ENCODE assay signal across 11 cellular contexts in the genomic region with DNA sequence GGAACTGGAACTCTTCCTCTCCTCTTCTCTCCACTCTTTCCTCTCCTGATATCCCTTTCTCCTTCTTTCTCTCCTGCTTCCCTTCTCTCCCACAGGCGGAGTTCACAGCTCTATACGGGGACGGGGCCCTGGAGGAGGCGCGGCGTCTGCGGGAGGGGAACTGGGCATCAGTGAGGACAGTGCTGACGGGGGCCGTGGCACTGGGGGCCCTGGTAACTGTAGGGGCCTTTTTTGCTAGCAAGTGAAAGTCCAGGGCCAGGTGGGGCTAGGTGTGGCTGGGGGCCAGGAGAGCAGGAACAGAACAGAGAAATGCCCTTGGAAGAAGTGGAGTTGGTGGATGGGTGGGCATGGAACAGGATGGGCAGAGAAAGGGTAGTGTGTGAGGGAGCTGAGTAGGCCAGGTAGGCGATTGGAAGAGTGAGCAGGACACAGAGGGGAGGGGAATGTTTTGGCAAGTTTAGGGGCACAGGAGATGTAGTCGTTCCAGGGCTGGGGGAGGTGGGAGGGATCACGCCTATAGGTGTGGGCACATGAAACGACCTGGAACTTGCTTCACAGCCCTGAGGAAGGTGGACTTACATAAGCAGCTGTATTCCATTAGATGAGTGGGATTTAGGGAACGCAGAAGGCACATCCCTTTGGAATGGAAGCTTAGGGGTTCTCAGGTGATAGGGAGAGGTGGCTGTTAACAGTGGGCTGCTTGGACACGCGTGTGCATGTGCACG. TPM values are rescaled to one million over a fixed set of nuclear protein-coding genes. Genes with fewer than 3 reads are reported as not detected.
DNase-seq lines count a peak whose midpoint lies in the region; ATAC-seq and TF ChIP-seq lines count a peak whose summit lies in the region.
"Had no signal": no experiment of that assay in that cellular context is flagged by ENCODE, and none has a peak within 500 bp of the region (broad histone marks: within the 10 kb centered on the region; RNA-seq: fewer than 3 reads in every experiment).

No MANE protein-coding gene starts in this region.

- H4K20me1 ChIP-seq in BLaER1, result no peaks in the 10 kb centered on the region

- no peaks in the 10 kb centered on the region for H3K9me3 Mint-ChIP-seq in brain
- no peaks in the 10 kb centered on the region for H3K9me3 Mint-ChIP-seq in CD4-positive, alpha-beta T cell
- H3K9me3 Mint-ChIP-seq: CD14-positive monocyte had no signal

- peak overlapping the region; percentile 29 to 98 (median 69) for H3K27ac Mint-ChIP-seq in brain
- H3K27ac Mint-ChIP-seq in CD4-positive, alpha-beta T cell, result no peak overlapping the region

- H3K4me3 ChIP-seq in BLaER1, result no peak overlapping the region
- no peak overlapping the region for H3K4me3 ChIP-seq in mucosa of stomach (ENCODE audit: low read length)
- H3K4me3 ChIP-seq: uterus had no signal

- no peaks in the 10 kb centered on the region for H3K27me3 Mint-ChIP-seq in brain
- H3K27me3 Mint-ChIP-seq in CD4-positive, alpha-beta T cell, result peaks cover 44% of the 10 kb centered on the region

- H3K36me3 ChIP-seq in BLaER1 (peaks cover 41% of the 10 kb centered on the region), mucosa of stomach (ENCODE audit: control insufficient read depth, insufficient read depth, low read length) (no peaks in the 10 kb centered on the region)
- H3K36me3 ChIP-seq: uterus had no signal

- TF ChIP-seq CTCF in brain (conservative IDR thresholded peaks at IDR 0.05), result no peak
- TF ChIP-seq CTCF in CD4-positive, alpha-beta T cell (IDR thresholded peaks at IDR 0.05), result no peak

- H3K27me3 ChIP-seq in BLaER1 (no peaks in the 10 kb centered on the region), mucosa of stomach (ENCODE audit: control insufficient read depth, insufficient read depth, low read length) (no peaks in the 10 kb centered on the region)
- peaks cover 20% of the 10 kb centered on the region for H3K27me3 ChIP-seq in CD4-positive, alpha-beta T cell (ENCODE audit: control insufficient read depth, insufficient read depth, low read length)
- H3K27me3 ChIP-seq: uterus had no signal

- DNase-seq in CD4-positive, alpha-beta T cell, result no peak
- DNase-seq in mucosa of gallbladder (ENCODE audit: low spot score) (no peak), NCI-H226 (no peak)
- DNase-seq: GOT3, NCI-H2227 treated with DMSO at 0.1 percent for 48 hours, uterus, WERI-Rb-1 had no signal

- no peak overlapping the region for H3K27ac ChIP-seq in BLaER1
- no peak overlapping the region for H3K27ac ChIP-seq in CD4-positive, alpha-beta T cell (ENCODE audit: low read depth, low read length)
- H3K27ac ChIP-seq: WERI-Rb-1 had no signal

- CTCF ChIA-PET in CD4-positive, alpha-beta T cell (lab: Charles Lee), result no interaction called here

- H3K4me1 ChIP-seq in BLaER1 (peaks cover 52% of the 10 kb centered on the region), mucosa of stomach (ENCODE audit: control insufficient read depth, insufficient read depth, low read length) (peaks cover 37% of the 10 kb centered on the region)

- H3K9me3 ChIP-seq in BLaER1, result no peaks in the 10 kb centered on the region
- H3K9me3 ChIP-seq in mucosa of stomach (ENCODE audit: control insufficient read depth, low read length), result no peaks in the 10 kb centered on the region
- H3K9me3 ChIP-seq in CD4-positive, alpha-beta T cell (ENCODE audit: control insufficient read depth, low read length), result no peaks in the 10 kb centered on the region
- H3K9me3 ChIP-seq: uterus had no signal

- intact Hi-C loops in CD4-positive, alpha-beta T cell (cut with DNase I, micrococcal nuclease), result loop anchor here in 1 of 2 experiments (10.0 kb wide), 1 partner anchor 1136 kb away; a partner anchor contains a TSS

- peak overlapping the region; percentile 95 for H3K4me2 ChIP-seq in BLaER1

- POLR2A ChIA-PET in CD4-positive, alpha-beta T cell (lab: Charles Lee), result interaction anchor here (1.4 to 10.5 kb wide), 2 partner anchors 12 to 23 kb away, joined by 3 to 455 read pairs; a partner anchor contains a TSS

- peaks cover 52% of the 10 kb centered on the region for H3K4me1 Mint-ChIP-seq in brain
- no peaks in the 10 kb centered on the region for H3K4me1 Mint-ChIP-seq in CD4-positive, alpha-beta T cell (ENCODE audit: low read depth)

- ATAC-seq in CD4-positive, alpha-beta T cell (ENCODE audit: poor library complexity), result no peak

- H3K4me3 Mint-ChIP-seq in brain, result peak overlapping the region; percentile 90 to 96 (median 95)
- no peak overlapping the region for H3K4me3 Mint-ChIP-seq in CD4-positive, alpha-beta T cell

- H3K9ac ChIP-seq in BLaER1 (no peak overlapping the region), mucosa of stomach (ENCODE audit: low read length) (peak overlapping the region; percentile 45)

- peaks cover 46% of the 10 kb centered on the region for H3K36me3 Mint-ChIP-seq in brain
- H3K36me3 Mint-ChIP-seq in CD4-positive, alpha-beta T cell (ENCODE audit: low read depth), result no peaks in the 10 kb centered on the region

RNA-seq across cellular contexts. Expression of a gene that starts 2.2 kb away (rescaled TPM):
- polyA plus RNA-seq in brain (ENCODE audit: insufficient read depth, low read depth, low replicate concordance), result 35.7 TPM
- 1 to 10 TPM; 2.3 to 3.7 TPM for total RNA-seq in CD4-positive, alpha-beta T cell
- 54.2 TPM for total RNA-seq in mucosa of gallbladder

RNA-seq across cellular contexts. Expression of a gene that starts 6.2 kb away (rescaled TPM):
- 22.2 TPM for polyA plus RNA-seq in brain (ENCODE audit: insufficient read depth, low read depth, low replicate concordance)
- total RNA-seq in CD4-positive, alpha-beta T cell, result 10 to 100 TPM; 51.0 to 53.8 TPM
- total RNA-seq in mucosa of gallbladder, result 24.4 TPM

RNA-seq across cellular contexts. Expression of a gene that starts 12.4 kb away (rescaled TPM):
- polyA plus RNA-seq in brain (ENCODE audit: insufficient read depth, low read depth, low replicate concordance), result 137 TPM
- total RNA-seq in CD4-positive, alpha-beta T cell, result 100 to 1,000 TPM; 188 to 195 TPM
- 186 TPM for total RNA-seq in mucosa of gallbladder

RNA-seq across cellular contexts. Expression of a gene that starts 23.0 kb away (rescaled TPM):
- polyA plus RNA-seq in brain (ENCODE audit: insufficient read depth, low read depth, low replicate concordance), result 11.5 TPM
- 1 to 10 TPM; 2.0 to 2.8 TPM for total RNA-seq in CD4-positive, alpha-beta T cell
- total RNA-seq in mucosa of gallbladder, result 26.0 TPM

RNA-seq across cellular contexts. Expression of a gene that starts 43.8 kb away (rescaled TPM):
- 298 TPM for polyA plus RNA-seq in brain (ENCODE audit: insufficient read depth, low read depth, low replicate concordance)
- total RNA-seq in CD4-positive, alpha-beta T cell, result 10 to 100 TPM; 19.5 to 21.1 TPM
- total RNA-seq in mucosa of gallbladder, result 64.3 TPM
- polyA plus RNA-seq: CD14-positive monocyte had no signal

Comparison
In these comparisons a context has a peak if more than half of its experiments do, and no peak if none do; other contexts are left out.
1. RNA of a gene that starts 2.2 kb away (total RNA-seq): 54.2 TPM in mucosa of gallbladder (single experiment); 2.3 to 3.7 TPM in CD4-positive, alpha-beta T cell; every median in the first group is over 10 times any median in the second.